Comparison of ENCODE assay signal across 30 cellular contexts in genomic region chr1:8980656-8981055, GRCh38. TPM values are rescaled to one million over a fixed set of nuclear protein-coding genes. Genes with fewer than 3 reads are reported as not detected.
"Had no signal": no experiment of that assay in that cellular context is flagged by ENCODE, and none has a peak within 500 bp of the region (broad histone marks: within the 10 kb centered on the region; RNA-seq: fewer than 3 reads in every experiment).

No MANE protein-coding gene starts in this region.

- ATAC-seq: gastrocnemius medialis; left lung; sciatic nerve; stimulated activated memory B cell treated with anti-CD40 and anti-IgM and Interleukin-4, amounts not matched to agents 10 μg/mL and 1 μg/mL and 100 μg/mL, for 72 hours had no signal

- H3K9me3 ChIP-seq: esophagus squamous epithelium, gastrocnemius medialis, left lung, stomach, suprapubic skin had no signal

- H3K27ac ChIP-seq: coronary artery, esophagus squamous epithelium, gastrocnemius medialis, left lung, stomach, suprapubic skin, tibial nerve had no signal

- H3K27me3 ChIP-seq: esophagus squamous epithelium, gastrocnemius medialis, stomach, tibial nerve had no signal

- H3K36me3 ChIP-seq: esophagus squamous epithelium, gastrocnemius medialis, left lung, stomach, suprapubic skin, tibial nerve had no signal

- H3K4me1 ChIP-seq: stomach, suprapubic skin had no signal

- DNase-seq: activated CD4-positive, alpha-beta T cell treated with anti-CD3 and anti-CD28 coated beads for 4 hours; activated CD4-positive, alpha-beta T cell treated with anti-CD3 and anti-CD28 coated beads, Interleukin-2, amount 50 U/mL, for 48 hours; activated CD4-positive, CD25-positive, alpha-beta regulatory T cell; activated effector memory CD4-positive, alpha-beta T cell treated with Interleukin-2 at 50 U/mL for 16 hours; activated naive CD4-positive, alpha-beta T cell treated with anti-CD3 and anti-CD28 coated beads for 36 hours; activated naive CD8-positive, alpha-beta T cell treated with anti-CD3 and anti-CD28 coated beads, Interleukin-2, amount 10 ng/mL, durations not matched to agents 7 days and 5 days; activated T-cell treated with anti-CD3 and anti-CD28 coated beads, Interleukin-2, amount 50 U/mL, for 48 hours; amniotic stem cell; endodermal cell; esophagus squamous epithelium; gastrocnemius medialis; hippocampal formation; kidney glomerular epithelial cell; left lung; naive B cell; occipital lobe; small intestine; stimulated activated CD4-positive, alpha-beta T cell treated with anti-CD3 and anti-CD28 coated beads, Interleukin-2, amount 100 ng/mL, for 24 hours; stomach had no signal

- H3K4me3 ChIP-seq: coronary artery, esophagus squamous epithelium, gastrocnemius medialis, left lung, lung, stomach, suprapubic skin, tibial nerve had no signal

RNA-seq across cellular contexts. Expression of gene CA6, which starts 35.0 kb away (rescaled TPM):
- total RNA-seq: bronchial epithelial cell, endodermal cell, esophagus squamous epithelium, gastrocnemius medialis, left lung, lung, mesenteric fat pad, mucosa of gallbladder, occipital lobe, renal cortical epithelial cell, sciatic nerve, stomach, tibial nerve, urinary bladder had no signal

RNA-seq across cellular contexts. Expression of gene SLC2A7, which starts 45.6 kb away (rescaled TPM):
- total RNA-seq: activated naive CD4-positive, alpha-beta T cell treated with anti-CD3 and anti-CD28 coated beads for 36 hours; bronchial epithelial cell; endodermal cell; gastrocnemius medialis; lung; mesenteric fat pad; mucosa of gallbladder; occipital lobe; renal cortical epithelial cell; sciatic nerve; stomach; suprapubic skin; tibial nerve; urinary bladder had no signal
